ENCODE assay signal across 10 cellular contexts in the genomic region with DNA sequence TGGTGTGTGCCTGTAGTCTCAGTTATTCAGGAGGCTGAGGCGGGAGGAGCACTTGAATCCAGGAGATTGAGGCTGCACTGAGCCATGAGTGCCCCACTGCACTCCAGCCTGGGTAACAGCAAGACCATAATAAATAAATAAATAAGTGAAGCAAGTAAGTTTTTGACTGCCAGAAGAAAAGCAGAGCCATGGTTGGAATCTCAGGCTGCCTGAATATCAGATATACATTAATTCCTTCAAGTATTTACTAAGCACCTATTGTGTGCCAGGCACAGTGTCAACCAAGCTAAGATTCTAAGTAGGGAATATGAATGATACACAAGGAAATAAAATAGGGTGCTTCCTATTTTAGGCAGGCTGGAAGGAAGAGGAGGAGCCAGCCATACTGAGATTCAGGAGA. TPM values are rescaled to one million over a fixed set of nuclear protein-coding genes. Genes with fewer than 3 reads are reported as not detected.
A peak's percentile ranks its signal among the peaks of the same experiment; 100 is the strongest.
DNase-seq lines count a peak whose midpoint lies in the region; ATAC-seq and TF ChIP-seq lines count a peak whose summit lies in the region.
"Had no signal": no experiment of that assay in that cellular context is flagged by ENCODE, and none has a peak within 500 bp of the region (broad histone marks: within the 10 kb centered on the region; RNA-seq: fewer than 3 reads in every experiment).

No MANE protein-coding gene starts in this region.

- TF ChIP-seq CTCF in CD8-positive, alpha-beta T cell (IDR thresholded peaks at IDR 0.05) = no peak
- TF ChIP-seq CTCF in RWPE2 (IDR thresholded peaks at IDR 0.05; ENCODE audit: poor library complexity, severe bottlenecking) (no peak), fibroblast of mammary gland (conservative IDR thresholded peaks at IDR 0.05; ENCODE audit: control insufficient read depth, insufficient read depth, low read depth, low read length) (no peak), prostate gland (IDR thresholded peaks at IDR 0.05) (no peak)

- TF ChIP-seq POLR2A in prostate gland (IDR thresholded peaks at IDR 0.05) = no peak

- CTCF ChIA-PET in CD8-positive, alpha-beta T cell (lab: Charles Lee) = interaction anchor here (0.8 to 10.0 kb wide), 15 partner anchors 10 to 201 kb away, joined by 3 to 160 read pairs (median 6); partner anchors contain the start of genes IQCN, LRRC25 and SSBP4

- H3K27ac ChIP-seq in CD8-positive, alpha-beta T cell (ENCODE audit: low read depth, low read length) = no peak overlapping the region
- H3K27ac ChIP-seq in RWPE2 (ENCODE audit: poor library complexity, severe bottlenecking) (no peak overlapping the region), prostate gland (peak overlapping the region; percentile 72 to 79)

- H3K36me3 Mint-ChIP-seq in CD8-positive, alpha-beta T cell = no peaks in the 10 kb centered on the region
- no peaks in the 10 kb centered on the region for H3K36me3 Mint-ChIP-seq in activated T-cell treated with anti-CD3 and anti-CD28 coated beads, Interleukin-2, amount 50 U/mL, for 4 hours (ENCODE audit: insufficient read depth)
- H3K36me3 Mint-ChIP-seq: activated naive CD4-positive, alpha-beta T cell treated with anti-CD3 and anti-CD28 coated beads, Interleukin-2, amount 50 U/mL, for 72 hours had no signal

- peaks cover 8% of the 10 kb centered on the region for H3K4me1 Mint-ChIP-seq in CD8-positive, alpha-beta T cell (ENCODE audit: low read depth)
- H3K4me1 Mint-ChIP-seq in activated T-cell treated with anti-CD3 and anti-CD28 coated beads, Interleukin-2, amount 50 U/mL, for 4 hours (ENCODE audit: low read depth) = peaks cover 7% of the 10 kb centered on the region

- no peaks in the 10 kb centered on the region for H3K36me3 ChIP-seq in CD8-positive, alpha-beta T cell (ENCODE audit: insufficient read depth, low read length)
- H3K36me3 ChIP-seq in RWPE2 (ENCODE audit: low read depth) (peaks cover 19% of the 10 kb centered on the region), prostate gland (no peaks in the 10 kb centered on the region)

- no peak overlapping the region for H3K27ac Mint-ChIP-seq in CD8-positive, alpha-beta T cell
- H3K27ac Mint-ChIP-seq: activated naive CD4-positive, alpha-beta T cell treated with anti-CD3 and anti-CD28 coated beads, Interleukin-2, amount 50 U/mL, for 72 hours; T-helper 1 cell treated with Interleukin-12 subunit alpha and Interleukin-12 subunit beta and Interleukin-4 antibody, amounts not matched to agents 30 μg/mL and 1 μg/mL, for 36 hours had no signal

- intact Hi-C loops in CD8-positive, alpha-beta T cell (cut with DNase I, micrococcal nuclease) = no loop called here
- intact Hi-C loops in prostate gland (cut with DNase I) = no loop called here

- H3K27me3 Mint-ChIP-seq in CD8-positive, alpha-beta T cell (ENCODE audit: low read depth) = peaks cover 32% of the 10 kb centered on the region
- H3K27me3 Mint-ChIP-seq in activated T-cell treated with anti-CD3 and anti-CD28 coated beads, Interleukin-2, amount 50 U/mL, for 4 hours (ENCODE audit: low read depth) = peaks cover 46% of the 10 kb centered on the region

- 50% methylated on average over 1 of the region's 1 CpG for WGBS in prostate gland

- peak overlapping the region; percentile 73 for H3K4me3 Mint-ChIP-seq in CD8-positive, alpha-beta T cell
- H3K4me3 Mint-ChIP-seq in activated T-cell treated with anti-CD3 and anti-CD28 coated beads, Interleukin-2, amount 50 U/mL, for 4 hours = no peak overlapping the region
- H3K4me3 Mint-ChIP-seq: T-helper 1 cell treated with Interleukin-12 subunit alpha and Interleukin-12 subunit beta and Interleukin-4 antibody, amounts not matched to agents 30 μg/mL and 1 μg/mL, for 36 hours had no signal

- ATAC-seq in CD8-positive, alpha-beta T cell = no peak
- ATAC-seq in RWPE2 (ENCODE audit: low read depth) (no peak), GM19467 (IDR thresholded peaks at IDR 0.05; ENCODE audit: unreplicated experiment) (no peak), HG03432 (IDR thresholded peaks at IDR 0.05; ENCODE audit: unreplicated experiment) (no peak)
- no peak for ATAC-seq in activated T-cell treated with anti-CD3 and anti-CD28 coated beads, Interleukin-2, amount 50 U/mL, for 4 hours

- DNase-seq in CD8-positive, alpha-beta T cell = no peak
- DNase-seq in RWPE2 (ENCODE audit: low spot score) = no peak
- no peak for DNase-seq in fibroblast of mammary gland (ENCODE audit: low read depth)
- DNase-seq in prostate gland (ENCODE audit: low spot score) = no peak
- no peak for DNase-seq in activated T-cell treated with anti-CD3 and anti-CD28 coated beads, Interleukin-2, amount 50 U/mL, for 4 hours
- DNase-seq in stimulated activated CD8-positive, alpha-beta memory T cell treated with anti-CD3 and anti-CD28 coated beads, Interleukin-4, amount 100 ng/mL, for 48 hours = no peak

- POLR2A ChIA-PET in CD8-positive, alpha-beta T cell (lab: Charles Lee) = interaction anchor here (0.7 to 1.6 kb wide), 4 partner anchors 32 to 569 kb away, joined by 3 to 8 read pairs (median 4); partner anchors contain the start of genes JUND and SSBP4

- peaks cover 21% of the 10 kb centered on the region for H3K27me3 ChIP-seq in CD8-positive, alpha-beta T cell (ENCODE audit: insufficient read depth, low read length)
- H3K27me3 ChIP-seq in RWPE2 (ENCODE audit: insufficient read depth, poor library complexity, severe bottlenecking) (no peaks in the 10 kb centered on the region), prostate gland (replicated peaks; ENCODE audit: insufficient read depth) (no peaks in the 10 kb centered on the region)

- H3K9me3 Mint-ChIP-seq in CD8-positive, alpha-beta T cell = no peaks in the 10 kb centered on the region
- H3K9me3 Mint-ChIP-seq in activated T-cell treated with anti-CD3 and anti-CD28 coated beads, Interleukin-2, amount 50 U/mL, for 4 hours = no peaks in the 10 kb centered on the region
- H3K9me3 Mint-ChIP-seq: activated naive CD4-positive, alpha-beta T cell treated with anti-CD3 and anti-CD28 coated beads, Interleukin-2, amount 50 U/mL, for 72 hours; T-helper 1 cell treated with Interleukin-12 subunit alpha and Interleukin-12 subunit beta and Interleukin-4 antibody, amounts not matched to agents 30 μg/mL and 1 μg/mL, for 36 hours had no signal

- no peaks in the 10 kb centered on the region for H3K9me3 ChIP-seq in CD8-positive, alpha-beta T cell (ENCODE audit: low read length)
- no peaks in the 10 kb centered on the region for H3K9me3 ChIP-seq in RWPE2 (ENCODE audit: severe bottlenecking)
- H3K9me3 ChIP-seq in prostate gland = no peaks in the 10 kb centered on the region

- peaks cover 8% of the 10 kb centered on the region for H3K4me1 ChIP-seq in CD8-positive, alpha-beta T cell (ENCODE audit: insufficient read depth, low read length)
- H3K4me1 ChIP-seq in RWPE2 (ENCODE audit: insufficient read depth, poor library complexity, severe bottlenecking) (peaks cover 14% of the 10 kb centered on the region), prostate gland (replicated peaks) (peaks cover 3% of the 10 kb centered on the region)

- H3K4me3 ChIP-seq in CD8-positive, alpha-beta T cell (ENCODE audit: low read depth, low read length) = no peak overlapping the region
- H3K4me3 ChIP-seq in RWPE2 (ENCODE audit: severe bottlenecking) (peak overlapping the region; percentile 49), fibroblast of mammary gland (ENCODE audit: control insufficient read depth, low read depth, low read length) (peak overlapping the region; percentile 67), prostate gland (peak overlapping the region; percentile 19 to 32)

RNA-seq across cellular contexts. Expression of gene GDF15, which starts 1.4 kb away (rescaled TPM):
- not detected for total RNA-seq in CD8-positive, alpha-beta T cell
- 100 to 1,000 TPM in 1 of 2 donors, 10 to 100 TPM in 1; 49.6 to 136 TPM for total RNA-seq in prostate gland
- total RNA-seq in activated T-cell treated with anti-CD3 and anti-CD28 coated beads, Interleukin-2, amount 50 U/mL, for 4 hours = under 1 TPM; 0.53 to 0.71 (median 0.56) TPM

RNA-seq across cellular contexts. Expression of gene LRRC25, which starts 10.0 kb away (rescaled TPM):
- total RNA-seq in CD8-positive, alpha-beta T cell = under 1 TPM in 1 of 2 experiments, not detected in 1; 0.22 TPM
- 1 to 10 TPM; 1.6 to 5.5 TPM for total RNA-seq in prostate gland
- not detected for total RNA-seq in activated T-cell treated with anti-CD3 and anti-CD28 coated beads, Interleukin-2, amount 50 U/mL, for 4 hours
- total RNA-seq: activated naive CD4-positive, alpha-beta T cell treated with anti-CD3 and anti-CD28 coated beads, Interleukin-2, amount 50 U/mL, for 72 hours had no signal

RNA-seq across cellular contexts. Expression of gene SSBP4, which starts 31.8 kb away (rescaled TPM):
- total RNA-seq in CD8-positive, alpha-beta T cell = 10 to 100 TPM; 49.9 to 58.2 TPM
- 100 to 1,000 TPM in 1 of 2 donors, 10 to 100 TPM in 1; 71.5 to 120 TPM for total RNA-seq in prostate gland
- total RNA-seq in activated T-cell treated with anti-CD3 and anti-CD28 coated beads, Interleukin-2, amount 50 U/mL, for 4 hours = 100 to 1,000 TPM; 119 to 155 (median 135) TPM

RNA-seq across cellular contexts. Expression of gene PGPEP1, which starts 47.0 kb away (rescaled TPM):
- 10 to 100 TPM; 20.0 to 25.2 TPM for total RNA-seq in CD8-positive, alpha-beta T cell
- 10 to 100 TPM; 18.0 to 37.3 TPM for total RNA-seq in prostate gland
- 10 to 100 TPM; 12.8 to 14.7 (median 13.0) TPM for total RNA-seq in activated T-cell treated with anti-CD3 and anti-CD28 coated beads, Interleukin-2, amount 50 U/mL, for 4 hours

RNA-seq across cellular contexts. Expression of gene ISYNA1, which starts 50.5 kb away (rescaled TPM):
- total RNA-seq in CD8-positive, alpha-beta T cell = 10 to 100 TPM; 54.5 to 54.7 TPM
- total RNA-seq in prostate gland = 100 to 1,000 TPM in 1 of 2 donors, 10 to 100 TPM in 1; 71.6 to 690 TPM
- total RNA-seq in activated T-cell treated with anti-CD3 and anti-CD28 coated beads, Interleukin-2, amount 50 U/mL, for 4 hours = 10 to 100 TPM; 10.2 to 16.6 (median 14.4) TPM

Comparison
In these comparisons a context has a peak if more than half of its experiments do, and no peak if none do; other contexts are left out.
1. H3K27ac ChIP-seq: peak in prostate gland (2 of 2); none in CD8-positive, alpha-beta T cell (single experiment) and RWPE2 (single experiment).
2. RNA of gene GDF15, which starts 1.4 kb away (total RNA-seq): 49.6 to 136 TPM in prostate gland; 0.53 to 0.71 TPM in activated T-cell treated with anti-CD3 and anti-CD28 coated beads, Interleukin-2, amount 50 U/mL, for 4 hours and not detected in CD8-positive, alpha-beta T cell; every median in the first group is over 10 times any median in the second.